Comparison of ENCODE assay signal across 8 cellular contexts in genomic region chr5:115328617-115329274, GRCh38. TPM values are rescaled to one million over a fixed set of nuclear protein-coding genes. Genes with fewer than 3 reads are reported as not detected.
DNase-seq lines count a peak whose midpoint lies in the region; ATAC-seq, FAIRE-seq and TF ChIP-seq lines count a peak whose summit lies in the region.
"Not testable (repeated sequence)": the region's sequence is repeated elsewhere in the genome, so short reads cannot be mapped to it uniquely, and the experiment has no call there.

No MANE protein-coding gene starts in this region.

- H3K4me2 ChIP-seq in K562 (ENCODE audit: insufficient read depth, low read length) = not testable (repeated sequence)

- FAIRE-seq in K562 (lab: Jason Lieb, UNC) = not testable (repeated sequence)

- H3K9me1 ChIP-seq in K562 (ENCODE audit: control insufficient read depth, insufficient read depth, low read length) = not testable (repeated sequence)

- not testable (repeated sequence) for H3K9ac ChIP-seq in NT2/D1 (ENCODE audit: insufficient read length, low read depth); K562 (ENCODE audit: insufficient read depth in 1 of 2, low read depth in 2 of 2, low read length in 2 of 2); iPS-18a (ENCODE audit: low read length)

- peak overlapping the region; percentile 21 for H3K4me3 Mint-ChIP-seq in stimulated activated memory B cell treated with anti-CD40 and anti-IgM and Interleukin-4, amounts not matched to agents 10 μg/mL and 1 μg/mL and 100 μg/mL, for 72 hours

- not testable (repeated sequence) for H3K4me1 ChIP-seq in NT2/D1 (ENCODE audit: insufficient read depth, insufficient read length); K562 (replicated peaks in 1 of 2; ENCODE audit: control insufficient read depth in 2 of 2, insufficient read depth in 2 of 2, low read length in 2 of 2)
- peaks cover 18% of the 10 kb centered on the region for H3K4me1 ChIP-seq in iPS-18a (ENCODE audit: control insufficient read depth, low read depth, low read length)

- H3K79me2 ChIP-seq in K562 (ENCODE audit: control insufficient read depth, insufficient read depth, low read length) = not testable (repeated sequence)

- ATAC-seq in GM19463 (IDR thresholded peaks at IDR 0.05; ENCODE audit: unreplicated experiment) (peak; percentile 42), HG02943 (IDR thresholded peaks at IDR 0.05; ENCODE audit: low read depth, unreplicated experiment) (peak; percentile 54)
- ATAC-seq in K562 = not testable (repeated sequence)
- ATAC-seq in stimulated activated memory B cell treated with anti-CD40 and anti-IgM and Interleukin-4, amounts not matched to agents 10 μg/mL and 1 μg/mL and 100 μg/mL, for 72 hours = peak; percentile 59

- not testable (repeated sequence) for TF ChIP-seq POLR2A in NB4 (IDR thresholded peaks at IDR 0.05; ENCODE audit: extremely low read depth, insufficient read length); K562 (conservative IDR thresholded peaks at IDR 0.05)

- peak; percentile 55 for DNase-seq in GM12865 (ENCODE audit: low read depth)
- peak; percentile 34 for DNase-seq in NB4 (ENCODE audit: low read depth)
- peak; percentile 49 for DNase-seq in NT2/D1 (ENCODE audit: low read depth, low spot score)
- not testable (repeated sequence) for DNase-seq in K562 (ENCODE audit: extremely low read depth in 1 of 4, low spot score in 3 of 4)

- BruUV-seq in K562 (replicated peaks; lab: Mats Ljungman, UMichigan) = not testable (repeated sequence)

- not testable (repeated sequence) for H3K27me3 ChIP-seq in NT2/D1 (ENCODE audit: insufficient read depth, insufficient read length); K562 (ENCODE audit: control insufficient read depth in 2 of 2, insufficient read depth in 2 of 2, low read length in 2 of 2); iPS-18a (ENCODE audit: control insufficient read depth, insufficient read depth, low read length)

- CTCF ChIA-PET in K562 (lab: Yijun Ruan, JAX; ENCODE audit: low intra/inter-chr PET ratio) = not testable (repeated sequence)

- POLR2A ChIA-PET in K562 (lab: Yijun Ruan, JAX) = not testable (repeated sequence)

- H2AFZ ChIP-seq in K562 (ENCODE audit: low read depth, low read length) = peak overlapping the region; percentile 80

- peak overlapping the region; percentile 57 for H3K27ac Mint-ChIP-seq in stimulated activated memory B cell treated with anti-CD40 and anti-IgM and Interleukin-4, amounts not matched to agents 10 μg/mL and 1 μg/mL and 100 μg/mL, for 72 hours

- WGBS in K562 (ENCODE audit: insufficient coverage, low coverage, missing lambda C conversion rate) = 17% methylated on average over 6 of the region's 6 CpGs

- H3K9me3 Mint-ChIP-seq in stimulated activated memory B cell treated with anti-CD40 and anti-IgM and Interleukin-4, amounts not matched to agents 10 μg/mL and 1 μg/mL and 100 μg/mL, for 72 hours = not testable (repeated sequence)

- not testable (repeated sequence) for TF ChIP-seq CTCF in GM12865 (IDR thresholded peaks at IDR 0.05; ENCODE audit: insufficient read depth, low read depth, low read length, missing control alignments); NB4 (IDR thresholded peaks at IDR 0.05; ENCODE audit: low read depth, low read length); K562 (IDR thresholded peaks at IDR 0.05 in 2 of 3, conservative IDR thresholded peaks at IDR 0.05 in 1 of 3; ENCODE audit: insufficient read depth in 2 of 3, low read depth in 1 of 3, low read length in 3 of 3)

- not testable (repeated sequence) for TF ChIP-seq RAD21 in K562 (CRISPR knock-in tag; conservative IDR thresholded peaks at IDR 0.05 in 1 of 2, IDR thresholded peaks at IDR 0.05 in 1 of 2)

- H3K4me3 ChIP-seq in GM12865 (ENCODE audit: low read depth, low read length); NB4 (ENCODE audit: low read depth, low read length); NT2/D1 (ENCODE audit: insufficient read length, low read depth); K562: not testable (repeated sequence)
- H3K4me3 ChIP-seq in iPS-18a (ENCODE audit: low read length) = peak overlapping the region; percentile 27

- not testable (repeated sequence) for H3K27me3 Mint-ChIP-seq in stimulated activated memory B cell treated with anti-CD40 and anti-IgM and Interleukin-4, amounts not matched to agents 10 μg/mL and 1 μg/mL and 100 μg/mL, for 72 hours

- intact Hi-C loops in K562 (cut with micrococcal nuclease) = not testable (repeated sequence)

- H4K20me1 ChIP-seq in K562 (replicated peaks; ENCODE audit: control insufficient read depth, insufficient read depth, low read length) = not testable (repeated sequence)

- not testable (repeated sequence) for H3K27ac ChIP-seq in K562 (ENCODE audit: extremely low read depth, low read depth, low read length); iPS-18a (ENCODE audit: low read length)

- TF ChIP-seq EP300 in K562 (IDR thresholded peaks at IDR 0.05; ENCODE audit: low read length) = not testable (repeated sequence)

- in situ Hi-C loops in K562 (cut with MboI) = not testable (repeated sequence)

- H3K36me3 Mint-ChIP-seq in stimulated activated memory B cell treated with anti-CD40 and anti-IgM and Interleukin-4, amounts not matched to agents 10 μg/mL and 1 μg/mL and 100 μg/mL, for 72 hours = not testable (repeated sequence)

- not testable (repeated sequence) for H3K9me3 ChIP-seq in NT2/D1 (ENCODE audit: insufficient read depth, low read length); K562 (replicated peaks; ENCODE audit: control insufficient read depth, insufficient read depth, low read depth, low read length); iPS-18a (ENCODE audit: control insufficient read depth, low read depth, low read length)

- H3K4me1 Mint-ChIP-seq in stimulated activated memory B cell treated with anti-CD40 and anti-IgM and Interleukin-4, amounts not matched to agents 10 μg/mL and 1 μg/mL and 100 μg/mL, for 72 hours = peaks cover 56% of the 10 kb centered on the region

- H3K36me3 ChIP-seq in NT2/D1 (ENCODE audit: insufficient read depth, insufficient read length, low read length); K562 (ENCODE audit: control insufficient read depth, insufficient read depth, low read length); iPS-18a (ENCODE audit: control insufficient read depth, low read depth, low read length): not testable (repeated sequence)

RNA-seq across cellular contexts. Expression of gene CCDC112, which starts 32.3 kb away (rescaled TPM):
- 0.65 and 3.1 TPM in 2 replicates for total RNA-seq in K562 (2011; cell fraction: chromatin; rRNA removed; ENCODE audit: low replicate concordance)
- 0.50 and 0.66 TPM in 2 replicates for total RNA-seq in K562 (2011; cell fraction: nucleolus; rRNA removed)
- total RNA-seq in K562 (2011; cell fraction: nucleoplasm; rRNA removed) = 1.3 and 2.4 TPM in 2 replicates
- total RNA-seq in K562 (2014; rRNA removed) (7.4 and 8.5 TPM in 2 replicates), K562 (2014; rRNA removed; fragmentation: Illumina TruSeq; extraction: Trizol) (13.7 and 16.4 TPM in 2 replicates), K562 (2015; rRNA removed; fragmentation: Illumina TruSeq; extraction: Trizol) (14.0 and 15.2 TPM in 2 replicates), K562 (2021) (5.6 and 6.2 TPM in 2 replicates)
- polyA plus RNA-seq in K562 (2011; rRNA removed) (2.7 and 3.4 TPM in 2 replicates), K562 (2014; fragmentation: Illumina TruSeq; extraction: Trizol) (14.4 and 15.3 TPM in 2 replicates), K562 (2014; fragmentation: Nextera tagmentation; extraction: Ambion mirVana) (1 to 10 TPM; 3.3 to 3.5 TPM), K562 (2014; rRNA removed) (7.9 and 9.9 TPM in 2 replicates)
- 1.2 TPM in 2 replicates for polyA plus RNA-seq in K562 (2011; cell fraction: cytosol; rRNA removed)
- 0.87 and 1.1 TPM in 2 replicates for polyA plus RNA-seq in K562 (2011; cell fraction: nucleus; rRNA removed)
- polyA plus RNA-seq in K562 (2012) = 5.6 and 6.2 TPM in 2 replicates
- 2.1 and 2.8 TPM in 2 replicates for polyA minus RNA-seq in K562 (2011; rRNA and poly(A)+ RNA removed)
- polyA minus RNA-seq in K562 (2011; cell fraction: cytosol; rRNA and poly(A)+ RNA removed) = 1.5 TPM in 2 replicates
- 1.5 and 2.8 TPM in 2 replicates for polyA minus RNA-seq in K562 (2011; cell fraction: nucleus; rRNA and poly(A)+ RNA removed)
